In genomic region chr7:137978464-137979237, GRCh38 we compare ENCODE assay signal across 9 cellular contexts. TPM values are rescaled to one million over a fixed set of nuclear protein-coding genes. Genes with fewer than 3 reads are reported as not detected.
DNase-seq lines count a peak whose midpoint lies in the region; ATAC-seq, FAIRE-seq and TF ChIP-seq lines count a peak whose summit lies in the region.
"Had no signal": no experiment of that assay in that cellular context is flagged by ENCODE, and none has a peak within 500 bp of the region (broad histone marks: within the 10 kb centered on the region; RNA-seq: fewer than 3 reads in every experiment).

No MANE protein-coding gene starts in this region.

- no peaks in the 10 kb centered on the region for H3K27me3 ChIP-seq in skeletal muscle satellite cell (ENCODE audit: control insufficient read depth, insufficient read depth, low read length)

- H3K9ac ChIP-seq in skeletal muscle satellite cell (ENCODE audit: low read depth, low read length) = peak overlapping the region; percentile 81

- FAIRE-seq in GM12891 (lab: Jason Lieb, UNC) = no peak

- no peak overlapping the region for H3K4me3 ChIP-seq in skeletal muscle satellite cell (ENCODE audit: low read length)

- H3K4me1 Mint-ChIP-seq in stimulated activated naive CD8-positive, alpha-beta T cell treated with anti-CD3 and anti-CD28 coated beads, Interleukin-15, amount 100 ng/mL, for 72 hours = no peaks in the 10 kb centered on the region

- H3K36me3 ChIP-seq in skeletal muscle satellite cell (ENCODE audit: insufficient read depth, low read length) = no peaks in the 10 kb centered on the region

- no peak overlapping the region for H3K4me3 Mint-ChIP-seq in stimulated activated naive CD8-positive, alpha-beta T cell treated with anti-CD3 and anti-CD28 coated beads, Interleukin-15, amount 100 ng/mL, for 72 hours
- H3K4me3 Mint-ChIP-seq: endodermal cell had no signal

- no peak overlapping the region for H3K27ac Mint-ChIP-seq in stimulated activated naive CD8-positive, alpha-beta T cell treated with anti-CD3 and anti-CD28 coated beads, Interleukin-15, amount 100 ng/mL, for 72 hours
- H3K27ac Mint-ChIP-seq: endodermal cell had no signal

- peak overlapping the region; percentile 53 for H3K4me2 ChIP-seq in skeletal muscle satellite cell (ENCODE audit: low read length)

- H3K27me3 Mint-ChIP-seq in stimulated activated naive CD8-positive, alpha-beta T cell treated with anti-CD3 and anti-CD28 coated beads, Interleukin-15, amount 100 ng/mL, for 72 hours = no peaks in the 10 kb centered on the region

- TF ChIP-seq POLR2A in GM12891 (IDR thresholded peaks at IDR 0.05; ENCODE audit: low read depth, low read length) = no peak

- H3K4me1 ChIP-seq in skeletal muscle satellite cell (ENCODE audit: control insufficient read depth, insufficient read depth, low read length) = peaks cover 80% of the 10 kb centered on the region

- ATAC-seq in left ventricle myocardium superior (peak; percentile 84), HG03196 (IDR thresholded peaks at IDR 0.05; ENCODE audit: unreplicated experiment) (no peak)
- ATAC-seq in stimulated activated naive CD8-positive, alpha-beta T cell treated with anti-CD3 and anti-CD28 coated beads, Interleukin-15, amount 100 ng/mL, for 72 hours = no peak

- H3K9me3 Mint-ChIP-seq in stimulated activated naive CD8-positive, alpha-beta T cell treated with anti-CD3 and anti-CD28 coated beads, Interleukin-15, amount 100 ng/mL, for 72 hours = peaks cover 5 to 14% of the 10 kb centered on the region in 2 donors

- H3K9me3 ChIP-seq in skeletal muscle satellite cell (replicated peaks; ENCODE audit: low read length) = no peaks in the 10 kb centered on the region

- H3K27ac ChIP-seq in angular gyrus (ENCODE audit: low read depth, low read length) = peak overlapping the region; percentile 25

- intact Hi-C loops in left ventricle myocardium superior (cut with micrococcal nuclease) = no loop called here

- DNase-seq in GOT3 (lab: John Stamatoyannopoulos, UW) (peak; percentile 40), left ventricle myocardium superior (peak; percentile 61), GM12891 (ENCODE audit: insufficient read length, low spot score) (no peak), occipital lobe (lab: John Stamatoyannopoulos, UW) (no peak)
- DNase-seq in stimulated activated naive CD8-positive, alpha-beta T cell treated with anti-CD3 and anti-CD28 coated beads, Interleukin-15, amount 100 ng/mL, for 72 hours = no peak
- DNase-seq: endodermal cell had no signal

TF ChIP-seq in GM12891, 5 proteins besides CTCF, POLR2A, EP300 and RAD21:
- TF ChIP-seq TAF1 (IDR thresholded peaks at IDR 0.05; ENCODE audit: low read depth, low read length) = no peak
- TF ChIP-seq SPI1 (IDR thresholded peaks at IDR 0.05; ENCODE audit: low read depth, low read length) = no peak
- no peak for TF ChIP-seq POLR2AphosphoS5 (IDR thresholded peaks at IDR 0.05; ENCODE audit: low read depth, low read length)
- TF ChIP-seq POU2F2 (IDR thresholded peaks at IDR 0.05; ENCODE audit: low read depth, low read length) = no peak
- no peak for TF ChIP-seq PAX5 (IDR thresholded peaks at IDR 0.05; ENCODE audit: insufficient read depth, low read length, severe bottlenecking)

RNA-seq across cellular contexts. Expression of gene CREB3L2, which starts 23.2 kb away (rescaled TPM):
- total RNA-seq in left ventricle myocardium superior = 22.3 TPM
- total RNA-seq in skeletal muscle satellite cell (2012; rRNA removed) = 17.2 and 28.0 TPM in 2 replicates
- 10.9 TPM for polyA plus RNA-seq in GM12891 (2012; ENCODE audit: low read depth, missing spikeins)
- 1.7 TPM for total RNA-seq in occipital lobe

Comparison
In these comparisons a context has a peak if more than half of its experiments do, and no peak if none do; other contexts are left out.
1. DNase-seq: peak in GOT3 (single experiment) and left ventricle myocardium superior (single experiment); none in GM12891 (single experiment), stimulated activated naive CD8-positive, alpha-beta T cell treated with anti-CD3 and anti-CD28 coated beads, Interleukin-15, amount 100 ng/mL, for 72 hours (0 of 2) and occipital lobe (single experiment).